In the genomic region with DNA sequence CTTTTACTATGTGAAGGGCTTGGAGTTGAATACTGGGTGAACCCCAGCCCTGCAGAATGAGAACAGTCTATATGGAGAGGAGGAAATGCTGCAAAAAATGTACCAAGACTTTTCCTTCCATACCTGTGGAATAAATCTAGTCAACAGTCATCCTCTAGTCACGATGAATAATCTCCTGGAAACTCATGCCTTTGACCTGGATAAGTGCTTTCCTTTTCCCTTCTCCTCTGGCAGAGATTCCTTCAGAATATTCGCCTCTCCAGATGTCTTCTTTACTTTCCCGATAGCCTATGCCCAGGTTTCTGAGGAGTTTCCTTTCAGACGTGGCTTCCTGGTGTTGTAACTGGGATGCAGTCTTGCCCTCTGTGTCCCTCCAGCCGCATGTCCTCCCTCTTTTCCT, we compare ENCODE assay signal across 12 cellular contexts. TPM values are rescaled to one million over a fixed set of nuclear protein-coding genes. Genes with fewer than 3 reads are reported as not detected.
DNase-seq lines count a peak whose midpoint lies in the region; ATAC-seq lines count a peak whose summit lies in the region.
"Had no signal": no experiment of that assay in that cellular context is flagged by ENCODE, and none has a peak within 500 bp of the region (broad histone marks: within the 10 kb centered on the region; RNA-seq: fewer than 3 reads in every experiment).

No MANE protein-coding gene starts in this region.

- H3K27me3 Mint-ChIP-seq in activated CD8-positive, alpha-beta memory T cell treated with anti-CD3 and anti-CD28 coated beads, Interleukin-2, amount 10 ng/mL, durations not matched to agents 7 days and 5 days, result no peaks in the 10 kb centered on the region
- H3K27me3 Mint-ChIP-seq in T-helper 17 cell, result no peaks in the 10 kb centered on the region

- no peak overlapping the region for H3K4me3 Mint-ChIP-seq in activated CD8-positive, alpha-beta memory T cell treated with anti-CD3 and anti-CD28 coated beads, Interleukin-2, amount 10 ng/mL, durations not matched to agents 7 days and 5 days
- peak overlapping the region; percentile 72 for H3K4me3 Mint-ChIP-seq in T-helper 17 cell

- CTCF ChIA-PET in activated CD8-positive, alpha-beta memory T cell treated with anti-CD3 and anti-CD28 coated beads, Interleukin-2, amount 10 ng/mL, durations not matched to agents 7 days and 5 days (lab: Charles Lee), result interaction anchor here (1.1 to 19.3 kb wide), 8 partner anchors 12 to 607 kb away, joined by 3 to 332 read pairs (median 4); no protein-coding TSS in a partner anchor

- H3K27ac ChIP-seq in epithelial cell of prostate, result peak overlapping the region; percentile 99
- H3K27ac ChIP-seq in substantia nigra (ENCODE audit: low read depth, low read length, poor library complexity, severe bottlenecking), result peak overlapping the region; percentile 84
- H3K27ac ChIP-seq: psoas muscle had no signal

- H3K4me1 Mint-ChIP-seq in activated CD8-positive, alpha-beta memory T cell treated with anti-CD3 and anti-CD28 coated beads, Interleukin-2, amount 10 ng/mL, durations not matched to agents 7 days and 5 days, result peaks cover 92% of the 10 kb centered on the region
- peaks cover 44% of the 10 kb centered on the region for H3K4me1 Mint-ChIP-seq in T-helper 17 cell

- H3K9me3 Mint-ChIP-seq in activated CD8-positive, alpha-beta memory T cell treated with anti-CD3 and anti-CD28 coated beads, Interleukin-2, amount 10 ng/mL, durations not matched to agents 7 days and 5 days (ENCODE audit: low read depth), result no peaks in the 10 kb centered on the region

- peaks cover 4% of the 10 kb centered on the region for H3K36me3 Mint-ChIP-seq in activated CD8-positive, alpha-beta memory T cell treated with anti-CD3 and anti-CD28 coated beads, Interleukin-2, amount 10 ng/mL, durations not matched to agents 7 days and 5 days
- no peaks in the 10 kb centered on the region for H3K36me3 Mint-ChIP-seq in T-helper 17 cell (ENCODE audit: low read depth)

- DNase-seq in activated CD8-positive, alpha-beta memory T cell treated with anti-CD3 and anti-CD28 coated beads, Interleukin-2, amount 10 ng/mL, durations not matched to agents 7 days and 5 days, result no peak
- no peak for DNase-seq in activated CD8-positive, alpha-beta memory T cell treated with anti-CD3 and anti-CD28 coated beads, Interleukin-2, amount 50 U/mL, for 4 hours
- DNase-seq in T-helper 17 cell (no peak), epithelial cell of prostate (ENCODE audit: low read depth, low spot score) (no peak), substantia nigra (lab: John Stamatoyannopoulos, UW) (no peak)
- DNase-seq: GF-D8, left ventricle myocardium inferior, NCI-H446, psoas muscle had no signal

- ATAC-seq in activated CD8-positive, alpha-beta memory T cell treated with anti-CD3 and anti-CD28 coated beads, Interleukin-2, amount 10 ng/mL, durations not matched to agents 7 days and 5 days, result no peak
- ATAC-seq in T-helper 17 cell, result no peak
- ATAC-seq in HG03159 (IDR thresholded peaks at IDR 0.05; ENCODE audit: unreplicated experiment), result no peak
- ATAC-seq in GM18861 (IDR thresholded peaks at IDR 0.05; ENCODE audit: unreplicated experiment), result no peak
- no peak for ATAC-seq in GM18502 (IDR thresholded peaks at IDR 0.05; ENCODE audit: poor library complexity, unreplicated experiment)
- ATAC-seq: psoas muscle had no signal

- no peaks in the 10 kb centered on the region for H3K9me3 ChIP-seq in T-helper 17 cell (ENCODE audit: control insufficient read depth, low read length, poor library complexity, severe bottlenecking)
- H3K9me3 ChIP-seq: left ventricle myocardium inferior, psoas muscle had no signal

- H3K27ac Mint-ChIP-seq in activated CD8-positive, alpha-beta memory T cell treated with anti-CD3 and anti-CD28 coated beads, Interleukin-2, amount 10 ng/mL, durations not matched to agents 7 days and 5 days, result peak overlapping the region; percentile 93
- peak overlapping the region; percentile 99 for H3K27ac Mint-ChIP-seq in T-helper 17 cell

RNA-seq across cellular contexts. Expression of a gene that starts 28.1 kb away (rescaled TPM):
- total RNA-seq in activated CD8-positive, alpha-beta memory T cell treated with anti-CD3 and anti-CD28 coated beads, Interleukin-2, amount 10 ng/mL, durations not matched to agents 7 days and 5 days, result 100 to 1,000 TPM; 166 to 254 TPM
- total RNA-seq in T-helper 17 cell, result 1,000 to 10,000 TPM; 1,190 to 1,257 TPM

Comparison
In these comparisons a context has a peak if more than half of its experiments do, and no peak if none do; other contexts are left out.
1. RNA of a gene that starts 28.1 kb away (total RNA-seq): 1,190 to 1,257 TPM in T-helper 17 cell; 166 to 254 TPM in activated CD8-positive, alpha-beta memory T cell treated with anti-CD3 and anti-CD28 coated beads, Interleukin-2, amount 10 ng/mL, durations not matched to agents 7 days and 5 days; every median in the first group is over 4 times any median in the second.